In genomic region chr18:31273812-31274527, GRCh38 we compare ENCODE assay signal across 1 cellular context.
A peak's percentile ranks its signal among the peaks of the same experiment; 100 is the strongest.
TF ChIP-seq lines count a peak whose summit lies in the region.

No MANE protein-coding gene starts in this region.

TF ChIP-seq in HepG2, 621 proteins besides CTCF, POLR2A, EP300 and RAD21 (continued from another document):
- TF ChIP-seq ZUFSP (CRISPR knock-in tag; IDR thresholded peaks at IDR 0.05; ENCODE audit: borderline replicate concordance) (no peak), NFIC (IDR thresholded peaks at IDR 0.05; ENCODE audit: low read length) (peak; percentile 20; the same call in 1 of the 2 replicates), FOXP1 (IDR thresholded peaks at IDR 0.05) (no peak), FOXP1 (CRISPR knock-in tag; IDR thresholded peaks at IDR 0.05) (peak; percentile 67; the same call in 1 of the 2 replicates), SOX13 (IDR thresholded peaks at IDR 0.05) (no peak), SOX13 (CRISPR knock-in tag; conservative IDR thresholded peaks at IDR 0.05 in 1 of 2, IDR thresholded peaks at IDR 0.05 in 1 of 2) (peak in 1 of 2 experiments; percentile 65; a peak in 2 of 4 replicates), NR2F2 (IDR thresholded peaks at IDR 0.05; ENCODE audit: borderline replicate concordance, low read depth) (peak; percentile 50), ZFP1 (CRISPR knock-in tag; IDR thresholded peaks at IDR 0.05) (no peak), CENPBD1 (CRISPR knock-in tag; IDR thresholded peaks at IDR 0.05; ENCODE audit: borderline replicate concordance, low read depth) (no peak), ZNF331 (CRISPR knock-in tag; IDR thresholded peaks at IDR 0.05) (no peak), MATR3 (CRISPR knock-in tag; IDR thresholded peaks at IDR 0.05) (no peak), MYNN (CRISPR knock-in tag; IDR thresholded peaks at IDR 0.05; ENCODE audit: low read depth) (no peak), NR2F6 (IDR thresholded peaks at IDR 0.05) (no peak; the same call in 1 of the 2 replicates), NR2F6 (CRISPR knock-in tag; IDR thresholded peaks at IDR 0.05) (0 out of 2 replicates have a peak, but pooled peaks have one; percentile 21), SNAI1 (CRISPR knock-in tag; IDR thresholded peaks at IDR 0.05; ENCODE audit: borderline replicate concordance) (no peak), MNT (IDR thresholded peaks at IDR 0.05) (no peak), HBP1 (CRISPR knock-in tag; IDR thresholded peaks at IDR 0.05; ENCODE audit: low read depth) (no peak), SOX6 (IDR thresholded peaks at IDR 0.05) (no peak), SOX6 (CRISPR knock-in tag; IDR thresholded peaks at IDR 0.05) (peak; percentile 20; the same call in 1 of the 2 replicates)
